ENCODE assay signal across 8 cellular contexts in the genomic region with DNA sequence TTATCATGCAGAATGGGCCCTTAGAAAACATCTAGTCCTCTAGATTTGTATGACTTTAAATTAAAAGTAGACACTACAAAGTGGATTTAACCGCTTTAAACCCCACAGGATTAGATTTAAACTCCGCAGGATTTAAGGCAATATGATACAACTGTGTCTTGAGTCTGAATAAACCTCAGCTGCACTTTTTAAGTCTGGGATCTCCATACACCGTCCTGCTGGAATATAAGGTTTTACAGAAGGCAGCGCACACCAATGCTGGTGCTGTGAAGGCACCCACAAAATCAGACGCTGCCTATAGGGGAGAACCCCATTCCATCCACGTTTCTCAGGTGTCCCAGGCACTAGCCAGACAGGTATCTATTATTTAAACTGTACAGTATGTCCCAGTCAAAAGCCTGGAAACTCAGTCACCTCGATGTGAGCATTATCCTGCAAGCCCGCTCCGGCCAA. TPM values are rescaled to one million over a fixed set of nuclear protein-coding genes. Genes with fewer than 3 reads are reported as not detected.
DNase-seq lines count a peak whose midpoint lies in the region; ATAC-seq, FAIRE-seq and TF ChIP-seq lines count a peak whose summit lies in the region.

No MANE protein-coding gene starts in this region.

- H3K79me2 ChIP-seq in GM12878 (ENCODE audit: control insufficient read depth, insufficient read depth, low read length): no peaks in the 10 kb centered on the region

- H3K4me3 ChIP-seq in right atrium auricular region (peak overlapping the region; percentile 73 to 98), GM12878 (peak overlapping the region; percentile 64), liver (ENCODE audit: low read depth in 1 of 3, low read length in 3 of 3) (peak overlapping the region; percentile 51 to 93 (median 81)), tibial artery (peak overlapping the region; percentile 72 to 97)

- H2AFZ ChIP-seq in GM12878 (ENCODE audit: control insufficient read depth, low read depth, low read length): peak overlapping the region; percentile 84

- ATAC-seq in Right ventricle myocardium inferior (no peak), GM12878 (no peak)

- no peaks in the 10 kb centered on the region for H3K36me3 ChIP-seq in right atrium auricular region
- no peaks in the 10 kb centered on the region for H3K36me3 ChIP-seq in GM12878 (ENCODE audit: control insufficient read depth in 2 of 2, insufficient read depth in 2 of 2, low read length in 1 of 2)
- no peaks in the 10 kb centered on the region for H3K36me3 ChIP-seq in liver (ENCODE audit: control insufficient read depth in 4 of 4, insufficient read depth in 3 of 4, low read depth in 1 of 4, low read length in 3 of 4)
- no peaks in the 10 kb centered on the region for H3K36me3 ChIP-seq in tibial artery

- POLR2A ChIA-PET in GM12878 (lab: Charles Lee): interaction anchor here (2.1 kb wide), 1 partner anchor 69 kb away, joined by 20 read pairs; a partner anchor contains a TSS

- no peak for TF ChIP-seq POLR2A in GM12878 (IDR thresholded peaks at IDR 0.05; ENCODE audit: low read depth, low read length)

- RAD21 ChIA-PET in GM12878 (lab: Charles Lee; ENCODE audit: unreplicated experiment): interaction anchor here (1.0 kb wide), 1 partner anchor 11 kb away, joined by 3 read pairs; no protein-coding TSS in a partner anchor

- DNase-seq in right atrium auricular region (ENCODE audit: low spot score) (no peak), Right ventricle myocardium inferior (ENCODE audit: missing footprints) (no peak), GM12878 (ENCODE audit: low read depth, low spot score) (no peak), tibial artery (no peak), SIG-M5 (lab: John Stamatoyannopoulos, UW) (no peak), COR-L47 (lab: John Stamatoyannopoulos, UW) (no peak)
- no peak for DNase-seq in stimulated activated naive CD4-positive, alpha-beta T cell treated with Interleukin-2 at 50 U/mL for 16 hours (lab: John Stamatoyannopoulos, UW)

- TF ChIP-seq RAD21 in GM12878 (IDR thresholded peaks at IDR 0.05; ENCODE audit: insufficient read depth, low read depth, low read length) (no peak), liver (IDR thresholded peaks at IDR 0.05) (no peak)

- SMC1A ChIA-PET in GM12878 (lab: Charles Lee; ENCODE audit: uncharacterized antibody, unreplicated experiment): interaction anchor here (1.4 kb wide), 1 partner anchor 77 kb away, joined by 4 read pairs; no protein-coding TSS in a partner anchor

- H3K9me3 ChIP-seq in right atrium auricular region (no peaks in the 10 kb centered on the region), GM12878 (replicated peaks; ENCODE audit: control insufficient read depth, insufficient read depth, low read length) (no peaks in the 10 kb centered on the region), liver (ENCODE audit: control insufficient read depth in 4 of 4, low read length in 3 of 4) (no peaks in the 10 kb centered on the region), tibial artery (no peaks in the 10 kb centered on the region)

- intact Hi-C loops in Right ventricle myocardium inferior (cut with DNase I) (loop anchor here (5.0 kb wide), 1 partner anchor 151 kb away; no protein-coding TSS in a partner anchor), GM12878 (cut with micrococcal nuclease; ENCODE audit: unreplicated experiment) (no loop called here), tibial artery (cut with DNase I; ENCODE audit: low total_unique reads) (loop anchor here (5.0 kb wide), 1 partner anchor 71 kb away; a partner anchor contains a TSS)

- 73% methylated on average over 9 of the region's 9 CpGs for WGBS in GM12878 (ENCODE audit: insufficient coverage, insufficient replicate concordance, low lambda C conversion rate, missing lambda C conversion rate)
- 34% methylated on average over 9 of the region's 9 CpGs for WGBS in liver

- CTCF ChIA-PET in GM12878 (lab: Yijun Ruan, JAX): no interaction called here

- FAIRE-seq in GM12878 (lab: Jason Lieb, UNC): no peak

- BruUV-seq in GM12878 (replicated peaks; lab: Mats Ljungman, UMichigan): TSS peak; percentile 54

- H3K4me1 ChIP-seq in right atrium auricular region (peaks cover 0 to 15% of the 10 kb centered on the region in 2 donors), GM12878 (ENCODE audit: control insufficient read depth, insufficient read depth, low read length) (no peaks in the 10 kb centered on the region), liver (ENCODE audit: control insufficient read depth in 4 of 4, insufficient read depth in 4 of 4, low read length in 3 of 4) (peaks cover 2 to 9% (median 6%) of the 10 kb centered on the region in 4 donors), tibial artery (peaks cover 0 to 26% (median 13%) of the 10 kb centered on the region in 4 donors)

- TF ChIP-seq CTCF in right atrium auricular region (IDR thresholded peaks at IDR 0.05) (no peak), GM12878 (IDR thresholded peaks at IDR 0.05 in 2 of 3, conservative IDR thresholded peaks at IDR 0.05 in 1 of 3; ENCODE audit: control insufficient read depth in 2 of 3, extremely low read depth in 1 of 3, insufficient read depth in 1 of 3, low read depth in 3 of 3, low read length in 3 of 3) (no peak), liver (IDR thresholded peaks at IDR 0.05; ENCODE audit: low read depth, low read length, missing input control) (no peak), tibial artery (IDR thresholded peaks at IDR 0.05) (no peak)

- peak overlapping the region; percentile 58; the same call in 1 of the 2 replicates for H3K9ac ChIP-seq in GM12878 (ENCODE audit: control insufficient read depth, insufficient read depth, low read length)
- H3K9ac ChIP-seq in liver (ENCODE audit: low read depth in 1 of 2, low read length in 2 of 2): peak overlapping the region; percentile 59 to 60

- no peaks in the 10 kb centered on the region for H4K20me1 ChIP-seq in GM12878 (ENCODE audit: control insufficient read depth, insufficient read depth)

- no peak for TF ChIP-seq EP300 in GM12878 (IDR thresholded peaks at IDR 0.05; ENCODE audit: borderline replicate concordance in 1 of 2, control insufficient read depth in 1 of 2, low read depth in 2 of 2, low read length in 2 of 2)

- H3K27ac ChIP-seq in right atrium auricular region (peak overlapping the region; percentile 83 to 95), GM12878 (ENCODE audit: control insufficient read depth, insufficient read depth) (no peak overlapping the region), liver (ENCODE audit: low read depth in 1 of 2, low read length in 2 of 2) (peak overlapping the region in 1 of 2 donors; percentile 61), tibial artery (peak overlapping the region; percentile 84 to 97)

- peak overlapping the region; percentile 91 for H3K4me2 ChIP-seq in GM12878 (ENCODE audit: control insufficient read depth, insufficient read depth)

- in situ Hi-C loops in GM12878 (cut with MboI): no loop called here

- H3K27me3 ChIP-seq in right atrium auricular region (no peaks in the 10 kb centered on the region), GM12878 (replicated peaks in 1 of 2; ENCODE audit: control insufficient read depth in 2 of 2, insufficient read depth in 2 of 2, low read length in 1 of 2) (no peaks in the 10 kb centered on the region), liver (ENCODE audit: control insufficient read depth in 4 of 4, insufficient read depth in 4 of 4, low read length in 3 of 4) (no peaks in the 10 kb centered on the region), tibial artery (no peaks in the 10 kb centered on the region)

TF ChIP-seq in GM12878, 131 proteins besides CTCF, POLR2A, EP300 and RAD21 (continues in another document):
- TF ChIP-seq HDAC6 (IDR thresholded peaks at IDR 0.05; ENCODE audit: unreplicated experiment) (no peak), SUPT20H (IDR thresholded peaks at IDR 0.05; ENCODE audit: borderline replicate concordance, control insufficient read depth, low read depth, low read length) (no peak)
- TF ChIP-seq, protein P1, sequence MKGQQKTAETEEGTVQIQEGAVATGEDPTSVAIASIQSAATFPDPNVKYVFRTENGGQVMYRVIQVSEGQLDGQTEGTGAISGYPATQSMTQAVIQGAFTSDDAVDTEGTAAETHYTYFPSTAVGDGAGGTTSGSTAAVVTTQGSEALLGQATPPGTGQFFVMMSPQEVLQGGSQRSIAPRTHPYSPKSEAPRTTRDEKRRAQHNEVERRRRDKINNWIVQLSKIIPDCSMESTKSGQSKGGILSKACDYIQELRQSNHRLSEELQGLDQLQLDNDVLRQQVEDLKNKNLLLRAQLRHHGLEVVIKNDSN (IDR thresholded peaks at IDR 0.05; ENCODE audit: borderline replicate concordance, extremely low read length, insufficient read depth, low read depth, low read length): no peak

RNA-seq across cellular contexts. Expression of a gene that starts 0.8 kb away (rescaled TPM):
- total RNA-seq in right atrium auricular region (10 to 100 TPM in 1 of 2 donors, 1 to 10 TPM in 1; 9.6 to 11.3 TPM), Right ventricle myocardium inferior (12.3 TPM), GM12878 (2014; rRNA removed) (1.1 and 2.8 TPM in 2 replicates), GM12878 (2014; rRNA removed; fragmentation: Illumina TruSeq; extraction: Trizol) (1.3 and 1.5 TPM in 2 replicates), GM12878 (2021) (1.6 and 2.8 TPM in 2 replicates), liver (1 to 10 TPM; 7.7 to 8.7 TPM)
- total RNA-seq in GM12878 (2013; cell fraction: nucleolus; rRNA removed): 9.8 and 12.7 TPM in 2 replicates
- polyA plus RNA-seq in GM12878 (2011; ENCODE audit: low read depth): 0.77 TPM
- polyA plus RNA-seq in GM12878 (2011; rRNA removed) (21.9 and 37.1 TPM in 2 replicates), GM12878 (2014; fragmentation: Illumina TruSeq; extraction: Trizol) (2.0 and 4.5 TPM in 2 replicates), GM12878 (2014; fragmentation: Nextera tagmentation; extraction: Ambion mirVana) (under 1 TPM; 0.29 to 0.37 TPM), GM12878 (2014; rRNA removed) (0.90 and 1.0 TPM in 2 replicates), GM12878 (2016; fragmentation: Nextera tagmentation; extraction: Ambion mirVana) (1 to 10 TPM; 2.0 to 2.9 TPM), liver (1 to 10 TPM; 5.6 to 6.0 TPM)
- 15.0 and 15.2 TPM in 2 replicates for polyA plus RNA-seq in GM12878 (2011; cell fraction: cytosol; rRNA removed)
- polyA plus RNA-seq in GM12878 (2011; cell fraction: nucleus; rRNA removed): 13.8 and 17.2 TPM in 2 replicates
- 0.72 and 1.3 TPM in 2 replicates for polyA plus RNA-seq in GM12878 (2012)
- 41.0 and 42.5 TPM in 2 replicates for polyA minus RNA-seq in GM12878 (2011; rRNA and poly(A)+ RNA removed)
- 8.3 and 10.8 TPM in 2 replicates for polyA minus RNA-seq in GM12878 (2011; cell fraction: cytosol; rRNA and poly(A)+ RNA removed)
- polyA minus RNA-seq in GM12878 (2011; cell fraction: nucleus; rRNA and poly(A)+ RNA removed): 28.5 and 43.5 TPM in 2 replicates
